14 cellular contexts compared by ENCODE assay signal in genomic region chr1:69221492-69221990, GRCh38.
DNase-seq lines count a peak whose midpoint lies in the region; ATAC-seq, FAIRE-seq and TF ChIP-seq lines count a peak whose summit lies in the region.
"Had no signal": no experiment of that assay in that cellular context is flagged by ENCODE, and none has a peak within 500 bp of the region (broad histone marks: within the 10 kb centered on the region; RNA-seq: fewer than 3 reads in every experiment).

No MANE protein-coding gene starts in this region.

- TF ChIP-seq CTCF in foreskin keratinocyte (conservative IDR thresholded peaks at IDR 0.05) = peak; percentile 22
- TF ChIP-seq CTCF in body of pancreas (IDR thresholded peaks at IDR 0.05) = no peak
- TF ChIP-seq CTCF in PC-3 (conservative IDR thresholded peaks at IDR 0.05; ENCODE audit: low read depth, low read length) = no peak
- no peak for TF ChIP-seq CTCF in right lobe of liver (IDR thresholded peaks at IDR 0.05)

- H3K9me3 ChIP-seq in body of pancreas (no peaks in the 10 kb centered on the region), PC-3 (ENCODE audit: low read length) (no peaks in the 10 kb centered on the region), right lobe of liver (no peaks in the 10 kb centered on the region)

- H3K27ac ChIP-seq in foreskin keratinocyte (no peak overlapping the region), body of pancreas (no peak overlapping the region), PC-3 (ENCODE audit: low read length) (no peak overlapping the region), right lobe of liver (no peak overlapping the region)
- H3K27ac ChIP-seq: dorsolateral prefrontal cortex had no signal

- intact Hi-C loops in body of pancreas (cut with DNase I) (no loop called here), PC-3 (cut with micrococcal nuclease) (no loop called here), right lobe of liver (cut with DNase I) (no loop called here)

- H3K9ac ChIP-seq in PC-3 (ENCODE audit: low read length) = no peak overlapping the region

- H3K4me2 ChIP-seq in PC-3 (ENCODE audit: low read length) = no peak overlapping the region

- WGBS in body of pancreas, 2 donors = 46 to 49% methylated on average over 2 of the region's 2 CpGs
- 45% methylated on average over 2 of the region's 2 CpGs for WGBS in right lobe of liver (ENCODE audit: insufficient coverage, low coverage, low lambda C conversion rate, missing lambda C conversion rate)

- H3K4me3 ChIP-seq in body of pancreas (no peak overlapping the region), PC-3 (ENCODE audit: low read length) (no peak overlapping the region), right lobe of liver (no peak overlapping the region)
- H3K4me3 ChIP-seq: dorsolateral prefrontal cortex had no signal

- TF ChIP-seq POLR2A in body of pancreas (IDR thresholded peaks at IDR 0.05) (no peak), right lobe of liver (IDR thresholded peaks at IDR 0.05) (no peak)

- BruUV-seq in PC-3 (replicated peaks; lab: Mats Ljungman, UMichigan) = no TSS peak

- peak; percentile 73 for DNase-seq in DMS 273 (lab: John Stamatoyannopoulos, UW; ENCODE audit: unreplicated experiment)
- peak; percentile 2 for DNase-seq in HTR-8/SVneo (ENCODE audit: insufficient read length, low spot score)
- peak; percentile 48 for DNase-seq in NCI-H510A treated with DMSO at 0.1 percent for 48 hours (lab: John Stamatoyannopoulos, UW)
- DNase-seq in foreskin keratinocyte = no peak
- no peak for DNase-seq in body of pancreas
- no peak for DNase-seq in PC-3
- DNase-seq in right lobe of liver = no peak
- DNase-seq: activated CD8-positive, alpha-beta memory T cell treated with anti-CD3 and anti-CD28 coated beads, Interleukin-2, amount 10 ng/mL, durations not matched to agents 7 days and 5 days; activated naive CD4-positive, alpha-beta T cell treated with anti-CD3 and anti-CD28 coated beads for 36 hours; dorsolateral prefrontal cortex; NCI-H146; stimulated activated naive CD4-positive, alpha-beta T cell treated with Interleukin-2 at 50 U/mL for 16 hours had no signal

- H3K9me2 ChIP-seq in PC-3 (replicated peaks; ENCODE audit: low read length) = no peaks in the 10 kb centered on the region

- no peaks in the 10 kb centered on the region for H4K20me1 ChIP-seq in PC-3 (ENCODE audit: low read length)

- no peak for FAIRE-seq in HTR-8/SVneo (lab: Jason Lieb, UNC)

- CTCF ChIA-PET in PC-3 (lab: Charles Lee) = no interaction called here

- H3K27me3 ChIP-seq in foreskin keratinocyte (no peaks in the 10 kb centered on the region), body of pancreas (no peaks in the 10 kb centered on the region), PC-3 (ENCODE audit: low read length) (no peaks in the 10 kb centered on the region), right lobe of liver (no peaks in the 10 kb centered on the region)
- H3K27me3 ChIP-seq: dorsolateral prefrontal cortex had no signal

- no peaks in the 10 kb centered on the region for H3F3A ChIP-seq in PC-3 (ENCODE audit: low read length, unreplicated experiment)

- no peaks in the 10 kb centered on the region for H3K4me1 ChIP-seq in foreskin keratinocyte
- H3K4me1 ChIP-seq in body of pancreas = no peaks in the 10 kb centered on the region
- H3K4me1 ChIP-seq in PC-3 (ENCODE audit: insufficient read depth, low read length) = no peaks in the 10 kb centered on the region
- no peaks in the 10 kb centered on the region for H3K4me1 ChIP-seq in right lobe of liver

- H3K36me3 ChIP-seq in body of pancreas (replicated peaks in 1 of 2; ENCODE audit: insufficient read depth in 1 of 2, low read depth in 2 of 2) (no peaks in the 10 kb centered on the region), PC-3 (ENCODE audit: low read depth, low read length) (no peaks in the 10 kb centered on the region), right lobe of liver (no peaks in the 10 kb centered on the region)

- ATAC-seq in foreskin keratinocyte = no peak
- ATAC-seq in body of pancreas = no peak
- ATAC-seq in PC-3 = no peak
- ATAC-seq in HG03442 (IDR thresholded peaks at IDR 0.05; ENCODE audit: unreplicated experiment) = no peak
- no peak for ATAC-seq in right lobe of liver
- ATAC-seq: activated CD8-positive, alpha-beta memory T cell treated with anti-CD3 and anti-CD28 coated beads, Interleukin-2, amount 10 ng/mL, durations not matched to agents 7 days and 5 days; HCT116 had no signal

- H2AFZ ChIP-seq in PC-3 (ENCODE audit: low read length) = no peak overlapping the region

- POLR2A ChIA-PET in PC-3 (lab: Charles Lee; ENCODE audit: unreplicated experiment) = no interaction called here

- no peaks in the 10 kb centered on the region for H3K79me2 ChIP-seq in PC-3 (ENCODE audit: low read length)

Comparison
In these comparisons a context has a peak if more than half of its experiments do, and no peak if none do; other contexts are left out.
1. DNase-seq: peak in DMS 273 (single experiment), HTR-8/SVneo (single experiment) and NCI-H510A treated with DMSO at 0.1 percent for 48 hours (single experiment); none in foreskin keratinocyte (0 of 2), body of pancreas (0 of 4), PC-3 (single experiment) and right lobe of liver (0 of 3).